Comparison of ENCODE assay signal across 8 cellular contexts in genomic region chr1:156725683-156726280, GRCh38. TPM values are rescaled to one million over a fixed set of nuclear protein-coding genes. Genes with fewer than 3 reads are reported as not detected.
DNase-seq lines count a peak whose midpoint lies in the region; ATAC-seq and TF ChIP-seq lines count a peak whose summit lies in the region.

No MANE protein-coding gene starts in this region.

- peak; percentile 91 for TF ChIP-seq CTCF in GM10248 (IDR thresholded peaks at IDR 0.05; ENCODE audit: control extremely low read depth, extremely low read depth, low read depth, missing control alignments)

- H3K4me3 ChIP-seq in ectodermal cell (ENCODE audit: insufficient read depth, low read depth, low read length) = peak overlapping the region; percentile 20

- CTCF ChIA-PET in GM10248 (lab: Yijun Ruan, JAX) = interaction anchor here (0.7 to 8.2 kb wide), 79 partner anchors 10 to 306 kb away, joined by 3 to 345 read pairs (median 5); partner anchors contain the start of genes BCAN, CRABP2, GPATCH4 and HAPLN2

- WGBS in ectodermal cell, 2 experiments = 21 to 24% methylated on average over 18 of the region's 18 CpGs

- POLR2A ChIA-PET in GM10248 (lab: Yijun Ruan, JAX) = interaction anchor here (0.9 to 1.7 kb wide), 4 partner anchors 10 to 134 kb away, joined by 3 to 5 read pairs (median 4); partner anchors contain the start of gene HDGF

- ATAC-seq in HG03378 (IDR thresholded peaks at IDR 0.05; ENCODE audit: unreplicated experiment) = peak; percentile 36
- no peak for ATAC-seq in HG03025 (IDR thresholded peaks at IDR 0.05; ENCODE audit: low FRiP score, unreplicated experiment)

- H3K4me1 ChIP-seq in ectodermal cell (ENCODE audit: control insufficient read depth, insufficient read depth, low read length) = peaks cover 26% of the 10 kb centered on the region

- H3K9me3 ChIP-seq in ectodermal cell (ENCODE audit: control insufficient read depth, low read length) = no peaks in the 10 kb centered on the region

- H3K36me3 ChIP-seq in ectodermal cell (ENCODE audit: control insufficient read depth, insufficient read depth, low read length) = peaks cover 31% of the 10 kb centered on the region

- H3K27ac ChIP-seq in ectodermal cell (ENCODE audit: insufficient read depth, low read depth, low read length, poor library complexity, severe bottlenecking) = no peak overlapping the region

- DNase-seq in GM10248 (ENCODE audit: extremely low spot score) (peak; percentile 84), NCI-H748 (lab: John Stamatoyannopoulos, UW; ENCODE audit: unreplicated experiment) (peak; percentile 83), lung microvascular endothelial cell (ENCODE audit: low read depth in 2 of 2) (peak; percentile 88 to 92)
- DNase-seq in activated CD4-positive, alpha-beta T cell treated with anti-CD3 and anti-CD28 coated beads, Interleukin-2, amount 50 U/mL, for 24 hours (ENCODE audit: low read depth in 1 of 2, low spot score in 1 of 2) = peak; percentile 64 to 67
- peak; percentile 80 for DNase-seq in stimulated activated CD4-positive, alpha-beta T cell treated with anti-CD3 and anti-CD28 coated beads, Interleukin-4, amount 100 ng/mL, for 24 hours

- no peaks in the 10 kb centered on the region for H3K27me3 ChIP-seq in ectodermal cell (ENCODE audit: control insufficient read depth, insufficient read depth, low read length, poor library complexity, severe bottlenecking)

RNA-seq across cellular contexts. Expression of gene METTL25B, which starts 2.5 kb away (rescaled TPM):
- 36.4 TPM for polyA plus RNA-seq in ectodermal cell (2013, experiment 1 of 4)
- polyA plus RNA-seq in ectodermal cell (2013, experiment 2 of 4) = 38.3 TPM
- polyA plus RNA-seq in ectodermal cell (2013, experiment 3 of 4) = 38.8 TPM
- 44.8 TPM for polyA plus RNA-seq in ectodermal cell (2013, experiment 4 of 4)
- 6.5 and 18.3 TPM in 2 replicates for total RNA-seq in lung microvascular endothelial cell

RNA-seq across cellular contexts. Expression of gene ISG20L2, which starts 2.8 kb away (rescaled TPM):
- polyA plus RNA-seq in ectodermal cell (2013, experiment 1 of 4) = 53.3 TPM
- 51.6 TPM for polyA plus RNA-seq in ectodermal cell (2013, experiment 2 of 4)
- 30.4 TPM for polyA plus RNA-seq in ectodermal cell (2013, experiment 3 of 4)
- 36.2 TPM for polyA plus RNA-seq in ectodermal cell (2013, experiment 4 of 4)
- 4.4 and 6.3 TPM in 2 replicates for total RNA-seq in lung microvascular endothelial cell

RNA-seq across cellular contexts. Expression of gene MRPL24, which starts 15.1 kb away (rescaled TPM):
- polyA plus RNA-seq in ectodermal cell (2013, experiment 1 of 4) = 30.4 TPM
- polyA plus RNA-seq in ectodermal cell (2013, experiment 2 of 4) = 35.6 TPM
- polyA plus RNA-seq in ectodermal cell (2013, experiment 3 of 4) = 32.6 TPM
- 33.5 TPM for polyA plus RNA-seq in ectodermal cell (2013, experiment 4 of 4)
- 40.3 TPM in 2 replicates for total RNA-seq in lung microvascular endothelial cell

RNA-seq across cellular contexts. Expression of gene CRABP2, which starts 20.4 kb away (rescaled TPM):
- 697 TPM for polyA plus RNA-seq in ectodermal cell (2013, experiment 1 of 4)
- 522 TPM for polyA plus RNA-seq in ectodermal cell (2013, experiment 2 of 4)
- polyA plus RNA-seq in ectodermal cell (2013, experiment 3 of 4) = 545 TPM
- polyA plus RNA-seq in ectodermal cell (2013, experiment 4 of 4) = 604 TPM
- not detected in 2 replicates for total RNA-seq in lung microvascular endothelial cell

RNA-seq across cellular contexts. Expression of gene HDGF, which starts 25.7 kb away (rescaled TPM):
- 528 TPM for polyA plus RNA-seq in ectodermal cell (2013, experiment 1 of 4)
- polyA plus RNA-seq in ectodermal cell (2013, experiment 2 of 4) = 490 TPM
- polyA plus RNA-seq in ectodermal cell (2013, experiment 3 of 4) = 359 TPM
- 394 TPM for polyA plus RNA-seq in ectodermal cell (2013, experiment 4 of 4)
- total RNA-seq in lung microvascular endothelial cell = 88.5 and 94.4 TPM in 2 replicates
